In genomic region chr11:85653048-85653447, GRCh38 we compare ENCODE assay signal across 1 cellular context.
A peak's percentile ranks its signal among the peaks of the same experiment; 100 is the strongest.
TF ChIP-seq lines count a peak whose summit lies in the region.

No MANE protein-coding gene starts in this region.

TF ChIP-seq in HEK293T, 16 proteins besides CTCF, POLR2A, EP300 and RAD21:
- peak; percentile 48; the same call in 1 of the 2 replicates for TF ChIP-seq PKNOX1 (IDR thresholded peaks at IDR 0.05)
- TF ChIP-seq BHLHE40 (IDR thresholded peaks at IDR 0.05; ENCODE audit: borderline replicate concordance), result no peak
